22 cellular contexts compared by ENCODE assay signal in the genomic region with DNA sequence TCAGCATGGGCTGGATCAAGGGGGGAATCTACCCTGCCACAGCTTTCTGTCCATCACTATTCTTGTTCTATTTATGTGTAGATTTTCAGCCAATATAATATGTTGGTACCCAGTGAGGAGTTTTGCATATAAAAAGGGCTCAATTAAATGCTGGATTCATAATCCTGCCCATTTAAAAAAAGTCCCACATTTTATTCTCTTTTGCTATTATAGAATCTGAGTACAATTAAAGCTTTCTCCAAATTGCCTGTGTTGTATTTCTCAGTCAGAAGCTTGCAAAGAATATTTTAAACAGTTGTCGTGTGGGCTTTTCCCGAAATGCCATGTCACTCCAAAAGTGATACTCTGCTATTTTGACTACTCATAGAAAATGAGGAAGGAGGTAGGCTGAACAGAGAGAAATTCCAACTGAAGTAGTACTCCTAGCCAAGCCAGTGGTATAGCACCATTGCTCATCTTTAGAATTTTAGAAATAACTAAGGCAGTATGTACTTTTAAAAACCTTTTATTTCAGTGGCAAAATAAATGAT.
"Had no signal": no experiment of that assay in that cellular context is flagged by ENCODE, and none has a peak within 500 bp of the region (broad histone marks: within the 10 kb centered on the region; RNA-seq: fewer than 3 reads in every experiment).

No MANE protein-coding gene starts in this region.

- H3K4me2 ChIP-seq: PC-9 had no signal

- ATAC-seq: activated CD8-positive, alpha-beta memory T cell treated with anti-CD3 and anti-CD28 coated beads, Interleukin-2, amount 10 ng/mL, durations not matched to agents 7 days and 5 days; SK-N-SH treated with all-trans-retinoic acid at 6 μM for 48 hours had no signal

- H2AFZ ChIP-seq: PC-9 had no signal

- H3K9me3 ChIP-seq: breast epithelium, MG63, SJSA1 had no signal

- H3K4me3 ChIP-seq: breast epithelium, MG63, PC-9, SJSA1 had no signal

- H3K4me1 ChIP-seq: breast epithelium had no signal

- DNase-seq: activated B cell treated with CpG ODN at 0.5 μM for 24 hours; activated CD4-positive, alpha-beta T cell treated with anti-CD3 and anti-CD28 coated beads for 1 hour; activated CD4-positive, alpha-beta T cell treated with anti-CD3 and anti-CD28 coated beads, Interleukin-2, amount 10 ng/mL, durations not matched to agents 24 days and 14 days; activated CD4-positive, alpha-beta T cell treated with anti-CD3 and anti-CD28 coated beads, Interleukin-2, amount 50 U/mL, for 48 hours; activated CD8-positive, alpha-beta memory T cell treated with anti-CD3 and anti-CD28 coated beads, Interleukin-2, amount 10 ng/mL, durations not matched to agents 7 days and 5 days; activated effector memory CD4-positive, alpha-beta T cell treated with Interleukin-2 at 50 U/mL for 16 hours; activated naive CD4-positive, alpha-beta T cell; activated T-cell treated with anti-CD3 and anti-CD28 coated beads, Interleukin-2, amount 50 U/mL, for 24 hours; aorta; MG63; NCI-H1105 treated with DMSO at 0.1 percent for 48 hours; NCI-H1436 treated with DMSO at 0.1 percent for 48 hours; NCI-H187; NCI-H2081; NCI-H510A treated with DMSO at 0.1 percent for 48 hours; PC-9 had no signal

- H3K27me3 Mint-ChIP-seq: activated B cell treated with CpG ODN at 0.5 μM for 24 hours; activated CD8-positive, alpha-beta memory T cell treated with anti-CD3 and anti-CD28 coated beads, Interleukin-2, amount 10 ng/mL, durations not matched to agents 7 days and 5 days; activated naive CD4-positive, alpha-beta T cell treated with anti-CD3 and anti-CD28 coated beads, Interleukin-2, amount 50 U/mL, for 24 hours; activated T-cell treated with anti-CD3 and anti-CD28 coated beads, Interleukin-2, amount 50 U/mL, for 24 hours had no signal

- H3K36me3 ChIP-seq: breast epithelium, MG63, SJSA1 had no signal

- H3K27me3 ChIP-seq: breast epithelium, MG63, SJSA1 had no signal

- H3K4me3 Mint-ChIP-seq: activated B cell treated with CpG ODN at 0.5 μM for 24 hours; activated CD4-positive, alpha-beta T cell treated with anti-CD3 and anti-CD28 coated beads, Interleukin-2, amount 10 ng/mL, durations not matched to agents 24 days and 14 days; activated CD8-positive, alpha-beta memory T cell treated with anti-CD3 and anti-CD28 coated beads, Interleukin-2, amount 10 ng/mL, durations not matched to agents 7 days and 5 days; activated naive CD4-positive, alpha-beta T cell treated with anti-CD3 and anti-CD28 coated beads, Interleukin-2, amount 50 U/mL, for 24 hours; activated T-cell treated with anti-CD3 and anti-CD28 coated beads, Interleukin-2, amount 50 U/mL, for 24 hours; activated T-helper 1 cell treated with anti-CD3 and anti-CD28 coated beads, Interleukin-12 subunit alpha, Interleukin-12 subunit beta, Interleukin-2, Interleukin-4 antibody, amounts not matched to agents 30 ng/mL and 10 ng/mL and 1 ng/mL, durations not matched to agents 14 hours and 24 hours and 36 hours; T-helper 1 cell treated with Interleukin-12 subunit alpha and Interleukin-12 subunit beta and Interleukin-4 antibody, amounts not matched to agents 30 μg/mL and 1 μg/mL, for 36 hours had no signal

- H3K27ac Mint-ChIP-seq: activated CD4-positive, alpha-beta T cell treated with anti-CD3 and anti-CD28 coated beads, Interleukin-2, amount 10 ng/mL, durations not matched to agents 24 days and 14 days; activated CD8-positive, alpha-beta memory T cell treated with anti-CD3 and anti-CD28 coated beads, Interleukin-2, amount 10 ng/mL, durations not matched to agents 7 days and 5 days; activated naive CD4-positive, alpha-beta T cell treated with anti-CD3 and anti-CD28 coated beads, Interleukin-2, amount 50 U/mL, for 24 hours; activated T-cell treated with anti-CD3 and anti-CD28 coated beads, Interleukin-2, amount 50 U/mL, for 24 hours; activated T-helper 1 cell treated with anti-CD3 and anti-CD28 coated beads, Interleukin-12 subunit alpha, Interleukin-12 subunit beta, Interleukin-2, Interleukin-4 antibody, amounts not matched to agents 30 ng/mL and 10 ng/mL and 1 ng/mL, durations not matched to agents 14 hours and 24 hours and 36 hours; T-helper 1 cell treated with Interleukin-12 subunit alpha and Interleukin-12 subunit beta and Interleukin-4 antibody, amounts not matched to agents 30 μg/mL and 1 μg/mL, for 36 hours had no signal

- H3K27ac ChIP-seq: breast epithelium, PC-9, SJSA1 had no signal

- H3K9me3 Mint-ChIP-seq: activated B cell treated with CpG ODN at 0.5 μM for 24 hours; activated CD4-positive, alpha-beta T cell treated with anti-CD3 and anti-CD28 coated beads, Interleukin-2, amount 10 ng/mL, durations not matched to agents 24 days and 14 days; activated naive CD4-positive, alpha-beta T cell treated with anti-CD3 and anti-CD28 coated beads, Interleukin-2, amount 50 U/mL, for 24 hours; activated T-cell treated with anti-CD3 and anti-CD28 coated beads, Interleukin-2, amount 50 U/mL, for 24 hours; activated T-helper 1 cell treated with anti-CD3 and anti-CD28 coated beads, Interleukin-12 subunit alpha, Interleukin-12 subunit beta, Interleukin-2, Interleukin-4 antibody, amounts not matched to agents 30 ng/mL and 10 ng/mL and 1 ng/mL, durations not matched to agents 14 hours and 24 hours and 36 hours; T-helper 1 cell treated with Interleukin-12 subunit alpha and Interleukin-12 subunit beta and Interleukin-4 antibody, amounts not matched to agents 30 μg/mL and 1 μg/mL, for 36 hours had no signal

- H3K36me3 Mint-ChIP-seq: activated CD8-positive, alpha-beta memory T cell treated with anti-CD3 and anti-CD28 coated beads, Interleukin-2, amount 10 ng/mL, durations not matched to agents 7 days and 5 days; activated naive CD4-positive, alpha-beta T cell treated with anti-CD3 and anti-CD28 coated beads, Interleukin-2, amount 50 U/mL, for 24 hours had no signal

- H3K4me1 Mint-ChIP-seq: activated CD4-positive, alpha-beta T cell treated with anti-CD3 and anti-CD28 coated beads, Interleukin-2, amount 10 ng/mL, durations not matched to agents 24 days and 14 days; activated naive CD4-positive, alpha-beta T cell treated with anti-CD3 and anti-CD28 coated beads, Interleukin-2, amount 50 U/mL, for 24 hours had no signal
